ENCODE assay signal across 8 cellular contexts in the genomic region with DNA sequence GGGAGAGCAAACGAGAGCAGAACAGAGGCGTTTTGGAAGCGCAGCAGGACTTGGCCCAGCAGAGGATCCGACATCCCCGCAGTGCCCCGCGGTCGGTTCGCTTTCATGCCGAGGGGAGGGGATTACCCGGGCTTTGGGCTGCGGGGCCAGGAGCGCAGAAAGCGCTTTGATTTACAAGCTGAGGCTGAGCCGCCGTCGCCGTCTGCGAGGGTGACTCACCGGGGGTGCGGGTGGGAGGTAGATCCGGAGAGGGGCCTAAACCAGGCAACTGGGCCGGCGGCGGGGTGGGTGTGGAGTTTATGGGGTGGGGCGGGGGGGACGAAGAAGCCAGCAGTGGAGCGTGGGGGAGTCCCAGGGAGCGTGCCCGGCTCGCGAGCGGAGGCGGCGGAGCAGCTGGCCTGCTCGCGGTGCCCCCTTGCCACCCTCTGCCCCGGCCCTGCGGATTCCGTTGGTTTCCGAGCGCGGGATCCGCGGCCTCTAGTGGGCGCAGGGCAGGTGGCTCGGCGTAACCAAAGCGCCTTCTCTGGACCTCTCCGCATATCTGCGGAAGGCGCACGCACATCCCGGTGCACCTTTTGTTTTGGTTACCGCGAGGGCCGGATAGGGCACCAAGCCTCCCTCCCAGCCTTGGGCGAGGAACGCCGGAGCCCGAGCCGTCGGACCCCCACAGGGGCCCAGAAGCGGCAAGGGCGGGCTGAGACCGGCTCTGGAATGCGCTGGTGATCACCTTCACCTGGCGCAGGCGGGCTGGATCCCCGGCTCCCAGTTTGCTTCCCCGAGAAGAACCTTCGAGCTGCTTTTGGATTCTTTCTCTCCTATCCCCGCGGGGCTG. TPM values are rescaled to one million over a fixed set of nuclear protein-coding genes. Genes with fewer than 3 reads are reported as not detected.
DNase-seq lines count a peak whose midpoint lies in the region; ATAC-seq and TF ChIP-seq lines count a peak whose summit lies in the region.

No MANE protein-coding gene starts in this region.

- no peak overlapping the region; the same call in 1 of the 2 replicates for H3K9ac ChIP-seq in KMS-11
- peak overlapping the region; percentile 95 for H3K9ac ChIP-seq in mesenchymal stem cell (ENCODE audit: low read length)

- 2% methylated on average over 53 of the region's 74 CpGs for WGBS in mesenchymal stem cell

- H3K4me2 ChIP-seq in KMS-11 (peak overlapping the region; percentile 74; the same call in 1 of the 2 replicates), mesenchymal stem cell (ENCODE audit: low read length, poor library complexity, severe bottlenecking) (peak overlapping the region; percentile 96)

- H2AFZ ChIP-seq in KMS-11 (ENCODE audit: low read depth) (no peak overlapping the region), mesenchymal stem cell (ENCODE audit: low read depth, low read length) (peak overlapping the region; percentile 18)

- H3K79me1 ChIP-seq in mesenchymal stem cell (replicated peaks; ENCODE audit: low read length, poor library complexity, severe bottlenecking) = peaks cover 9% of the 10 kb centered on the region

- no peak overlapping the region for H2BK5ac ChIP-seq in mesenchymal stem cell (ENCODE audit: low read depth, low read length, poor library complexity, severe bottlenecking)

- no peak for ATAC-seq in HG03108 (IDR thresholded peaks at IDR 0.05; ENCODE audit: unreplicated experiment)

- no peak overlapping the region for H2AK5ac ChIP-seq in mesenchymal stem cell (ENCODE audit: low read length, severe bottlenecking)

- no peaks in the 10 kb centered on the region for H4K20me1 ChIP-seq in KMS-11 (ENCODE audit: insufficient read depth)

- no peak overlapping the region for H3K18ac ChIP-seq in mesenchymal stem cell (ENCODE audit: low read depth in 1 of 2, low read length in 2 of 2)

- H3K79me2 ChIP-seq in KMS-11 (ENCODE audit: insufficient read depth, low read depth) = peaks cover 8% of the 10 kb centered on the region; the same call in 1 of the 2 replicates

- no peaks in the 10 kb centered on the region for H3K9me3 ChIP-seq in mesenchymal stem cell (ENCODE audit: control insufficient read depth, low read length)

- H2BK15ac ChIP-seq in mesenchymal stem cell (ENCODE audit: low read depth, poor library complexity, severe bottlenecking) = peak overlapping the region; percentile 90

- H3K4me1 ChIP-seq in KMS-11 (ENCODE audit: low read depth, poor library complexity, severe bottlenecking) = peaks cover 3% of the 10 kb centered on the region
- peaks cover 3% of the 10 kb centered on the region for H3K4me1 ChIP-seq in mesenchymal stem cell (ENCODE audit: control insufficient read depth, insufficient read depth, low read depth, low read length)

- peak overlapping the region in 1 of 2 experiments; percentile 8 for H3K4ac ChIP-seq in mesenchymal stem cell (ENCODE audit: low read depth in 1 of 2, low read length in 2 of 2)

- no peaks in the 10 kb centered on the region for H3K36me3 ChIP-seq in KMS-11 (ENCODE audit: insufficient read depth)
- H3K36me3 ChIP-seq in mesenchymal stem cell (ENCODE audit: control insufficient read depth in 1 of 2, insufficient read depth in 2 of 2, low read depth in 1 of 2, low read length in 2 of 2) = peaks cover 9 to 21% of the 10 kb centered on the region in 2 experiments

- H2BK120ac ChIP-seq in mesenchymal stem cell (ENCODE audit: low read depth, low read length) = no peak overlapping the region

- DNase-seq in Daoy (ENCODE audit: low read depth) = peak; percentile 86
- DNase-seq in activated CD4-positive, alpha-beta T cell treated with anti-CD3 and anti-CD28 coated beads, Interleukin-2, amount 50 U/mL, for 1 hour = peak; percentile 62
- peak; percentile 77 for DNase-seq in ecto neural progenitor cell (ENCODE audit: low spot score)
- DNase-seq in mesenchymal stem cell = peak; percentile 71
- peak; percentile 73 for DNase-seq in stimulated activated CD8-positive, alpha-beta memory T cell treated with anti-CD3 and anti-CD28 coated beads, Interleukin-4, amount 100 ng/mL, for 48 hours
- DNase-seq in NCI-H446 treated with DMSO at 0.1 percent for 48 hours (lab: John Stamatoyannopoulos, UW) = no peak

- H3K14ac ChIP-seq in mesenchymal stem cell (ENCODE audit: low read length in 2 of 2) = no peak overlapping the region

- H3K27me3 ChIP-seq in KMS-11 (ENCODE audit: insufficient read depth, low read depth) = no peaks in the 10 kb centered on the region
- H3K27me3 ChIP-seq in mesenchymal stem cell (ENCODE audit: control insufficient read depth in 1 of 2, insufficient read depth in 1 of 2, low read length in 2 of 2) = no peaks in the 10 kb centered on the region

- no peak overlapping the region for H4K91ac ChIP-seq in mesenchymal stem cell (ENCODE audit: low read length)

- no peak overlapping the region for H2BK12ac ChIP-seq in mesenchymal stem cell (ENCODE audit: low read length in 2 of 2)

- H3K23ac ChIP-seq in mesenchymal stem cell (ENCODE audit: low read length in 2 of 2) = peak overlapping the region in 1 of 2 experiments; percentile 89

- H3K4me3 ChIP-seq in KMS-11 (IDR thresholded peaks at IDR 0.05; ENCODE audit: insufficient read depth, low read depth, low read length) (no peak overlapping the region), mesenchymal stem cell (ENCODE audit: insufficient read depth in 1 of 2, low read depth in 1 of 2, low read length in 2 of 2) (peak overlapping the region; percentile 92)

- H3K27ac ChIP-seq in KMS-11 (no peak overlapping the region), mesenchymal stem cell (ENCODE audit: low read length, poor library complexity, severe bottlenecking) (peak overlapping the region; percentile 60)

- TF ChIP-seq CTCF in KMS-11 (conservative IDR thresholded peaks at IDR 0.05; ENCODE audit: low read depth, low read length) = no peak

- H4K8ac ChIP-seq in mesenchymal stem cell (ENCODE audit: low read length) = no peak overlapping the region

RNA-seq across cellular contexts. Expression of a gene that starts 2.6 kb away (rescaled TPM):
- total RNA-seq in Daoy (2014; rRNA removed; shearing (Covaris generic)) = 13.9 and 20.6 TPM in 2 replicates
- 2.7 TPM for polyA plus RNA-seq in mesenchymal stem cell (2013, experiment 1 of 2)
- polyA plus RNA-seq in mesenchymal stem cell (2013, experiment 2 of 2) = 2.9 TPM

RNA-seq across cellular contexts. Expression of a gene that starts 13.0 kb away (rescaled TPM):
- total RNA-seq in Daoy (2014; rRNA removed; shearing (Covaris generic)) = 91.6 and 111 TPM in 2 replicates
- polyA plus RNA-seq in mesenchymal stem cell (2013, experiment 1 of 2) = 28.9 TPM
- 26.9 TPM for polyA plus RNA-seq in mesenchymal stem cell (2013, experiment 2 of 2)
